20 cellular contexts compared by ENCODE assay signal in the genomic region with DNA sequence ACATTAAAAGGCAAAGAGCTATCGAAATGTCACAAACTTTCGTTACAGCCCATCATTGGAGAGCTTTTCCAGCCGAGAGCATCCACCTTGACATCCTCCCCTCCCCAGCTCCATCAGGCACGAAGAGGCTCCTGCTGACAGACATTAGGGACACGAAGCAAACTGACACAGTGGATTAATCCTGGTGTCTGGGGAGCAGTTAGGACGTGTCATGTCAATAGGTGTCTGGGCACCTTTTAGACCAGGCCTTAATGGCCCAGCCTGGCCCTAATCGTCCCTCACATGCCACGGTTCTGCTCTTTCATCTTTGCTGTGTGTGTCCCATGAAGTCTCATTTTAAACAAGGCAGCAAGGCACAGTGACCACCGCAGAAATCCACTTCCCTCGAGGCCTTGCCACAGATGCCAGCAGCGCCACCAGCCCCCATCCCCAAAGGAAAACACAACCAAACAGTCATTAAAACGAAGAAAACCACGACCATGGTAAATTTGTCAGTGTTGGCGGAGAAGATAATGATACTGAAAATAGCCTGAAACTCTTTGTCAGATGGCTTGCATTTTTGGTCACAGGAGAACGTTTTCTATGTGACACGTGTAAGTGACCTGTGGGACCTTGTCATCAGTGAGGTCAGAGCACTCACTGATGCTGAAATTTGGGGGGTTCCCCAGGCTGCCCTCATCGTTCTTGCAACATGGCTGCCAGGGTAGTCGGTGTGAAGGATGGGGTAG.
"Had no signal": no experiment of that assay in that cellular context is flagged by ENCODE, and none has a peak within 500 bp of the region (broad histone marks: within the 10 kb centered on the region; RNA-seq: fewer than 3 reads in every experiment).

No MANE protein-coding gene starts in this region.

- DNase-seq: activated B cell treated with CpG ODN at 0.5 μM for 24 hours; activated CD4-positive, alpha-beta T cell treated with anti-CD3 and anti-CD28 coated beads for 48 hours; activated CD8-positive, alpha-beta T cell treated with anti-CD3 and anti-CD28 coated beads, Interleukin-2, amount 10 ng/mL, durations not matched to agents 7 days and 5 days; activated naive CD4-positive, alpha-beta T cell treated with anti-CD3 and anti-CD28 coated beads, Interleukin-2, amount 50 U/mL, for 16 hours; activated T-cell treated with anti-CD3 and anti-CD28 coated beads, Interleukin-2, amount 50 U/mL, for 24 hours; mesendoderm; naive thymus-derived CD8-positive, alpha-beta T cell; right lobe of liver; stimulated activated CD4-positive, alpha-beta T cell treated with anti-CD3 and anti-CD28 coated beads, Interleukin-4, amount 100 ng/mL, for 1 hour; T-helper 1 cell; T-helper 9 cell; upper lobe of left lung had no signal

- ATAC-seq: activated CD8-positive, alpha-beta T cell treated with anti-CD3 and anti-CD28 coated beads, Interleukin-2, amount 10 ng/mL, durations not matched to agents 7 days and 5 days; naive thymus-derived CD8-positive, alpha-beta T cell; pancreas; right lobe of liver; stimulated activated memory B cell treated with anti-CD40 and anti-IgM and Interleukin-4, amounts not matched to agents 10 μg/mL and 1 μg/mL and 100 μg/mL, for 72 hours had no signal

- FAIRE-seq: astrocyte, endometrium, pancreas had no signal

- H3K4me3 ChIP-seq: breast epithelium, coronary artery, pancreas, right lobe of liver, smooth muscle cell, thoracic aorta, upper lobe of left lung had no signal

- H3K36me3 ChIP-seq: breast epithelium, pancreas, right lobe of liver, thoracic aorta, upper lobe of left lung had no signal

- H3K27ac ChIP-seq: breast epithelium, coronary artery, pancreas, right lobe of liver, thoracic aorta, upper lobe of left lung had no signal

- H3K4me1 ChIP-seq: breast epithelium had no signal

- H3K9me3 ChIP-seq: breast epithelium, pancreas, right lobe of liver, thoracic aorta, upper lobe of left lung had no signal

- H3K27me3 ChIP-seq: pancreas, right lobe of liver, upper lobe of left lung had no signal
